In the genomic region with DNA sequence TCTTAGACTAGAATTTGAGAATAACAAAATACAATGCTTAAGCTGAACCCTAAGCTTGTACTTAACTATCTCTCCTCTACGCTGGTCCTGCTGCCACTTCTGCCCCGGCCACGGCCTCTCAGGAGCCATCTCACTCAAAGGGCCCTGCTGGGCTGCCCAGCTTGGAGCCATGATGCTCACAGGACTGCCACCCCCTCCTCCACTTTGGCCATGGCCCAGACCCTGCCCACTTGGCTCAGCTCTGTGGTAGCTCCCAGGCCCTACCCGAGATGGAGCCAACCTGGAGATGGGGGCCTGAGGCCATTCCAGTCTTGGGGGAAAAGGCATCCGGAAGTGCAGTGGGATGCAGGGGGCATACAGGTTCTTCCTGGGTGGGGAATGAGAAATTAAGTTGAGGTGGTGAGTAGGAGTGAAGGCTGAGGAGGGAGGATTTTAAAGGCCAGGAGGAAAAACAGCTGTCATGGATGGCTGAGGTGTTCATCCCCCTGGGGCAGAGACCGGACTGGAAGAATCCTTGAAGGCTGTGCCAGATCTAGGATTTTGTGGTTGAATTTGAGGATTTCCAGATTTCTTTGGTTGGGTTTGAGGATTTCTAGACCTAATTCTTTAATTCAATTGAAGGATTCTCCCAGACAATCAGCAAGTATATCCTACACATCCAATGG, we compare ENCODE assay signal across 14 cellular contexts. TPM values are rescaled to one million over a fixed set of nuclear protein-coding genes. Genes with fewer than 3 reads are reported as not detected.
DNase-seq lines count a peak whose midpoint lies in the region; ATAC-seq, FAIRE-seq and TF ChIP-seq lines count a peak whose summit lies in the region.
"Had no signal": no experiment of that assay in that cellular context is flagged by ENCODE, and none has a peak within 500 bp of the region (broad histone marks: within the 10 kb centered on the region; RNA-seq: fewer than 3 reads in every experiment).

No MANE protein-coding gene starts in this region.

- TF ChIP-seq POLR2A in NB4 (IDR thresholded peaks at IDR 0.05; ENCODE audit: extremely low read depth, insufficient read length): no peak
- TF ChIP-seq POLR2A in spleen (IDR thresholded peaks at IDR 0.05): no peak

- peak overlapping the region; percentile 80 for H3K27ac ChIP-seq in effector memory CD4-positive, alpha-beta T cell (ENCODE audit: insufficient read depth, low read length, poor library complexity, severe bottlenecking)
- H3K27ac ChIP-seq in spleen: peak overlapping the region; percentile 64 to 97 (median 93)

- peak overlapping the region; percentile 88 for H3K27ac Mint-ChIP-seq in T-helper 1 cell treated with Interleukin-12 subunit alpha and Interleukin-12 subunit beta and Interleukin-4 antibody, amounts not matched to agents 30 μg/mL and 1 μg/mL, for 36 hours

- H3K36me3 ChIP-seq in effector memory CD4-positive, alpha-beta T cell (ENCODE audit: control insufficient read depth, insufficient read depth, low read length): peaks cover under 1% of the 10 kb centered on the region
- peaks cover 0 to 40% (median 0%) of the 10 kb centered on the region in 6 donors for H3K36me3 ChIP-seq in spleen
- H3K36me3 ChIP-seq: HAP-1 had no signal

- H3K4me3 ChIP-seq in NB4 (ENCODE audit: low read depth, low read length) (peak overlapping the region; percentile 88), spleen (peak overlapping the region; percentile 51 to 80 (median 55))
- H3K4me3 ChIP-seq in effector memory CD4-positive, alpha-beta T cell (ENCODE audit: insufficient read depth, low read depth, low read length, poor library complexity, severe bottlenecking): peak overlapping the region; percentile 63
- H3K4me3 ChIP-seq: HAP-1 had no signal

- H3K27me3 Mint-ChIP-seq in T-helper 1 cell treated with Interleukin-12 subunit alpha and Interleukin-12 subunit beta and Interleukin-4 antibody, amounts not matched to agents 30 μg/mL and 1 μg/mL, for 36 hours (ENCODE audit: low read depth): no peaks in the 10 kb centered on the region

- FAIRE-seq in urothelium cell line (lab: Jason Lieb, UNC): no peak

- no peak for TF ChIP-seq CTCF in NB4 (IDR thresholded peaks at IDR 0.05; ENCODE audit: low read depth, low read length)
- no peak for TF ChIP-seq CTCF in spleen (IDR thresholded peaks at IDR 0.05 in 8 of 11, conservative IDR thresholded peaks at IDR 0.05 in 3 of 11)

- no peaks in the 10 kb centered on the region for H3K9me3 Mint-ChIP-seq in T-helper 1 cell treated with Interleukin-12 subunit alpha and Interleukin-12 subunit beta and Interleukin-4 antibody, amounts not matched to agents 30 μg/mL and 1 μg/mL, for 36 hours

- intact Hi-C loops in spleen (cut with DNase I; ENCODE audit: low total_unique reads): no loop called here

- peaks cover 63% of the 10 kb centered on the region for H3K4me1 ChIP-seq in effector memory CD4-positive, alpha-beta T cell (ENCODE audit: control insufficient read depth, insufficient read depth, low read length, poor library complexity, severe bottlenecking)
- peaks cover 22 to 81% (median 69%) of the 10 kb centered on the region in 6 donors for H3K4me1 ChIP-seq in spleen
- H3K4me1 ChIP-seq: HAP-1 had no signal

- peaks cover 56% of the 10 kb centered on the region for H3K36me3 Mint-ChIP-seq in T-helper 1 cell treated with Interleukin-12 subunit alpha and Interleukin-12 subunit beta and Interleukin-4 antibody, amounts not matched to agents 30 μg/mL and 1 μg/mL, for 36 hours (ENCODE audit: low read depth)

- H3K9me3 ChIP-seq in effector memory CD4-positive, alpha-beta T cell (ENCODE audit: control insufficient read depth, low read length): no peaks in the 10 kb centered on the region
- no peaks in the 10 kb centered on the region for H3K9me3 ChIP-seq in spleen
- H3K9me3 ChIP-seq: HAP-1 had no signal

- 21 to 55% (median 31%) methylated on average over 4 to 6 of the region's 6 CpGs for WGBS in spleen, 5 donors

- H3K27me3 ChIP-seq in effector memory CD4-positive, alpha-beta T cell (replicated peaks; ENCODE audit: control insufficient read depth, insufficient read depth, low read length, poor library complexity, severe bottlenecking): no peaks in the 10 kb centered on the region
- no peaks in the 10 kb centered on the region for H3K27me3 ChIP-seq in spleen (replicated peaks in 1 of 7)

- ATAC-seq in HG03457 (IDR thresholded peaks at IDR 0.05; ENCODE audit: unreplicated experiment): no peak

- peak overlapping the region; percentile 93 for H3K4me3 Mint-ChIP-seq in T-helper 1 cell treated with Interleukin-12 subunit alpha and Interleukin-12 subunit beta and Interleukin-4 antibody, amounts not matched to agents 30 μg/mL and 1 μg/mL, for 36 hours

- H3K4me1 Mint-ChIP-seq in T-helper 1 cell treated with Interleukin-12 subunit alpha and Interleukin-12 subunit beta and Interleukin-4 antibody, amounts not matched to agents 30 μg/mL and 1 μg/mL, for 36 hours (ENCODE audit: low read depth): peaks cover 46% of the 10 kb centered on the region

- DNase-seq in T-helper 1 cell (no peak), NB4 (ENCODE audit: low read depth) (no peak), spleen (peak; percentile 86), urothelium cell line (ENCODE audit: low spot score) (no peak), epidermal melanocyte (ENCODE audit: insufficient read length, low spot score) (no peak)
- no peak for DNase-seq in effector memory CD4-positive, alpha-beta T cell
- DNase-seq: cortex of kidney, glutamatergic neuron, midbrain, NCI-H774 had no signal

RNA-seq across cellular contexts. Expression of a gene that starts 0.8 kb away (rescaled TPM):
- total RNA-seq in spleen: 100 to 1,000 TPM; 126 to 204 (median 147) TPM
- polyA plus RNA-seq in spleen: 100 to 1,000 TPM; 111 to 142 (median 138) TPM
- total RNA-seq: A172 had no signal

RNA-seq across cellular contexts. Expression of a gene that starts 41.8 kb away (rescaled TPM):
- total RNA-seq in spleen: under 1 TPM; 0.09 to 0.74 (median 0.20) TPM
- polyA plus RNA-seq in spleen: under 1 TPM; 0.13 to 0.46 (median 0.22) TPM
- total RNA-seq: A172 had no signal
